In the genomic region with DNA sequence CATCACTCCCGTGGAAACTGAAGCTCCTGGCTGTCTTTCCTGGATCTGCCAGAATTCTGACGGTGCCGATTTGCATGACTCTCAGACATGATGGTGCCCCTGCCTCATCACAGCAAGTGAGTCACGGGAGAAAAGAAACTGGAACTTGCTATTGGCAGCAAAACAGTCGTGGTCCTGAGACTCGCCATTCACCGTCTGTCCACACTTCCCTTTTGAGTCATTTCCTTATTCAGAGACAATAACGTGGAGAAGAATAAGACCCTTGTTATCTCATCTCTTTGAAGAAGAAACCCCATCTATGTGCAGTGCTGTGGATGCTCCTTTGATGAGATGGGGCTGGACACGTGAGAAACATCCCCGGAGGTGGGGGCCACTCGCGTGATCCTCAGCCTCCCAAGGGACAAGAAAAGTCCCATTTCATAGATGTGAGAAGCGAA, we compare ENCODE assay signal across 9 cellular contexts. TPM values are rescaled to one million over a fixed set of nuclear protein-coding genes. Genes with fewer than 3 reads are reported as not detected.
DNase-seq lines count a peak whose midpoint lies in the region; ATAC-seq, FAIRE-seq and TF ChIP-seq lines count a peak whose summit lies in the region.
"Had no signal": no experiment of that assay in that cellular context is flagged by ENCODE, and none has a peak within 500 bp of the region (broad histone marks: within the 10 kb centered on the region; RNA-seq: fewer than 3 reads in every experiment).

No MANE protein-coding gene starts in this region.

- H3K4me2 ChIP-seq in astrocyte (ENCODE audit: low read length): peak overlapping the region; percentile 74

- no peak for TF ChIP-seq POLR2A in spleen (IDR thresholded peaks at IDR 0.05)

- WGBS in spleen, 5 donors: 43 to 51% (median 46%) methylated on average over 13 of the region's 13 CpGs

- POLR2A ChIA-PET in naive thymus-derived CD8-positive, alpha-beta T cell (lab: Charles Lee): no interaction called here

- H3K9me3 ChIP-seq in astrocyte (ENCODE audit: insufficient read depth, low read depth, low read length) (no peaks in the 10 kb centered on the region), spleen (no peaks in the 10 kb centered on the region)

- H3K27me3 ChIP-seq in astrocyte (ENCODE audit: insufficient read depth, low read length) (no peaks in the 10 kb centered on the region), spleen (replicated peaks in 1 of 7) (no peaks in the 10 kb centered on the region)

- H3K4me3 Mint-ChIP-seq in astrocyte (ENCODE audit: unreplicated experiment): peak overlapping the region; percentile 45
- peak overlapping the region in 4 of 10 donors; percentile 27 to 88 (median 60) for H3K4me3 Mint-ChIP-seq in naive thymus-derived CD8-positive, alpha-beta T cell

- H3K79me2 ChIP-seq in astrocyte (ENCODE audit: insufficient read depth, low read length): no peaks in the 10 kb centered on the region

- peaks cover 8% of the 10 kb centered on the region for H3K9me3 Mint-ChIP-seq in astrocyte (ENCODE audit: unreplicated experiment)
- H3K9me3 Mint-ChIP-seq in naive thymus-derived CD8-positive, alpha-beta T cell: no peaks in the 10 kb centered on the region

- H3K36me3 Mint-ChIP-seq in astrocyte (ENCODE audit: low read depth, unreplicated experiment): no peaks in the 10 kb centered on the region
- no peaks in the 10 kb centered on the region for H3K36me3 Mint-ChIP-seq in naive thymus-derived CD8-positive, alpha-beta T cell

- TF ChIP-seq CTCF in astrocyte (IDR thresholded peaks at IDR 0.05; ENCODE audit: insufficient read depth, low read depth, low read length): no peak
- no peak for TF ChIP-seq CTCF in spleen (IDR thresholded peaks at IDR 0.05 in 8 of 11, conservative IDR thresholded peaks at IDR 0.05 in 3 of 11)

- intact Hi-C loops in spleen (cut with DNase I; ENCODE audit: low total_unique reads): no loop called here

- H3K4me1 Mint-ChIP-seq in astrocyte (ENCODE audit: low read depth, unreplicated experiment): peaks cover 20% of the 10 kb centered on the region
- peaks cover 0 to 20% (median 0%) of the 10 kb centered on the region in 4 donors for H3K4me1 Mint-ChIP-seq in naive thymus-derived CD8-positive, alpha-beta T cell

- FAIRE-seq in astrocyte (lab: Jason Lieb, UNC): no peak

- H3K36me3 ChIP-seq in astrocyte (ENCODE audit: insufficient read depth, low read length) (no peaks in the 10 kb centered on the region), spleen (no peaks in the 10 kb centered on the region)
- H3K36me3 ChIP-seq: cardiac muscle cell had no signal

- H4K20me1 ChIP-seq in astrocyte (ENCODE audit: insufficient read depth, low read length): no peaks in the 10 kb centered on the region

- no peak overlapping the region for H3K27ac ChIP-seq in astrocyte (ENCODE audit: low read depth, low read length)
- H3K27ac ChIP-seq in spleen: peak overlapping the region; percentile 3 to 74 (median 56)
- H3K27ac ChIP-seq: cardiac muscle cell had no signal

- H3K4me3 ChIP-seq in astrocyte (ENCODE audit: insufficient read depth, low read depth, low read length) (peak overlapping the region; percentile 12), spleen (peak overlapping the region in 5 of 8 donors; percentile 11 to 58 (median 22))
- H3K4me3 ChIP-seq: cardiac muscle cell had no signal

- H3K4me1 ChIP-seq in astrocyte (ENCODE audit: insufficient read depth, low read length): no peaks in the 10 kb centered on the region
- H3K4me1 ChIP-seq in spleen: peaks cover 0 to 51% (median 22%) of the 10 kb centered on the region in 6 donors

- H3K9ac ChIP-seq in astrocyte (ENCODE audit: low read length): no peak overlapping the region

- H2AFZ ChIP-seq in astrocyte (ENCODE audit: low read depth, low read length): peak overlapping the region; percentile 53

- H3K27ac Mint-ChIP-seq in astrocyte (ENCODE audit: unreplicated experiment): peak overlapping the region; percentile 88
- H3K27ac Mint-ChIP-seq in naive thymus-derived CD8-positive, alpha-beta T cell: peak overlapping the region in 3 of 10 donors; percentile 49 to 63 (median 53)

- peak; percentile 53 for ATAC-seq in GM19351 (IDR thresholded peaks at IDR 0.05; ENCODE audit: unreplicated experiment)
- ATAC-seq in HG03442 (IDR thresholded peaks at IDR 0.05; ENCODE audit: unreplicated experiment): peak; percentile 55
- no peak for ATAC-seq in naive thymus-derived CD8-positive, alpha-beta T cell

- H3K27me3 Mint-ChIP-seq in astrocyte (ENCODE audit: low read depth, unreplicated experiment): no peaks in the 10 kb centered on the region
- H3K27me3 Mint-ChIP-seq in naive thymus-derived CD8-positive, alpha-beta T cell: peaks cover 0 to 1% (median 0%) of the 10 kb centered on the region in 5 donors

- DNase-seq in COLO829 (ENCODE audit: low spot score) (peak; percentile 97), astrocyte (ENCODE audit: low read depth) (peak; percentile 67), spleen (peak; percentile 54), H4 (ENCODE audit: low spot score) (no peak), NCI-H2196 (lab: John Stamatoyannopoulos, UW; ENCODE audit: unreplicated experiment) (no peak)
- DNase-seq in naive thymus-derived CD8-positive, alpha-beta T cell: no peak

RNA-seq across cellular contexts. Expression of a gene that starts 4.2 kb away (rescaled TPM):
- total RNA-seq in astrocyte: not detected in 2 replicates
- 1 to 10 TPM in 1 of 7 donors, under 1 TPM in 2, not detected in 4; 0.24 to 1.0 (median 0.94) TPM for total RNA-seq in spleen
- polyA plus RNA-seq in spleen: not detected
- total RNA-seq in H4 (2014; rRNA removed; shearing (Covaris generic)): not detected in 2 replicates
- total RNA-seq in naive thymus-derived CD8-positive, alpha-beta T cell: not detected
- not detected for polyA plus RNA-seq in naive thymus-derived CD8-positive, alpha-beta T cell
- total RNA-seq: cardiac muscle cell had no signal
- polyA plus RNA-seq: cardiac muscle cell had no signal

RNA-seq across cellular contexts. Expression of a gene that starts 30.6 kb away (rescaled TPM):
- total RNA-seq in astrocyte (not detected in 2 replicates), spleen (10 to 100 TPM; 15.5 to 37.0 (median 19.5) TPM)
- polyA plus RNA-seq in spleen: 10 to 100 TPM; 16.1 to 26.9 (median 22.7) TPM
- not detected in 2 replicates for total RNA-seq in H4 (2014; rRNA removed; shearing (Covaris generic))
- total RNA-seq in naive thymus-derived CD8-positive, alpha-beta T cell: 1 to 10 TPM in 1 of 2 experiments, under 1 TPM in 1; 0.10 to 1.1 TPM
- polyA plus RNA-seq in naive thymus-derived CD8-positive, alpha-beta T cell: under 1 TPM; 0.26 to 0.51 (median 0.27) TPM
- total RNA-seq: cardiac muscle cell had no signal
- polyA plus RNA-seq: cardiac muscle cell had no signal

Comparison
In these comparisons a context has a peak if more than half of its experiments do, and no peak if none do; other contexts are left out.
1. DNase-seq: peak in COLO829 (single experiment), astrocyte (single experiment) and spleen (single experiment); none in H4 (single experiment), NCI-H2196 (single experiment) and naive thymus-derived CD8-positive, alpha-beta T cell (0 of 10).
2. ATAC-seq: peak in GM19351 (single experiment) and HG03442 (single experiment); none in naive thymus-derived CD8-positive, alpha-beta T cell (0 of 2).
3. RNA of a gene that starts 30.6 kb away (total RNA-seq): 15.5 to 37.0 TPM in spleen; 0.10 to 1.1 TPM in naive thymus-derived CD8-positive, alpha-beta T cell, not detected in astrocyte and not detected in H4; every median in the first group is over 4 times any median in the second.